ENCODE assay signal across 8 cellular contexts in the genomic region with DNA sequence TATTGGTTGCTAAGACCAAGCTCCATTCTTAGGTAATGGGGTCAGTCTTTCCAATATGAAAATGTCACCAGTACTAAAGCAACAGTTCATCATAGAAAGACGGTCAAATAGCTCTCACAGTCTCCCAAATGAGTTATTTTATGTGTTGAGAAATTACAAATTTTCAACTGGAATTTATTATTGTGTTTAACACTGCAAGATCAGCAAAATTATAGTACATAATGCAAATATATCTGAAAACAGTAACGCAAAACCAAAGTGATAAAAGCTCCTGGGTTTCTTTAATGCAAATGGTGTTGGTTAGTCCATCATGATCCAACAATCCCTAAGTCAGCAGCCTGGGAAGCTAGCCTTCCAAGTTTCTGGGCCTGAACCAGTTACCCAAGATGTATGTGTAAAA.
"Had no signal": no experiment of that assay in that cellular context is flagged by ENCODE, and none has a peak within 500 bp of the region (broad histone marks: within the 10 kb centered on the region; RNA-seq: fewer than 3 reads in every experiment).

No MANE protein-coding gene starts in this region.

- FAIRE-seq: H1, H54, HTR-8/SVneo had no signal

- DNase-seq: H9, HCEC 1CT, KBM-7 had no signal

- H3K4me3 Mint-ChIP-seq: GM23338, H9 had no signal

- H3K4me1 Mint-ChIP-seq: GM23338, H9 had no signal

- H3K9me3 Mint-ChIP-seq: GM23338 had no signal

- H3K27ac ChIP-seq: KMS-11 had no signal

- H3K9ac ChIP-seq: KMS-11 had no signal

- H3K4me3 ChIP-seq: GM23338 had no signal

- H3K4me2 ChIP-seq: GM23338, KMS-11 had no signal

- H3K27ac Mint-ChIP-seq: GM23338, H9 had no signal

- ATAC-seq: GM23338 had no signal

- H2AFZ ChIP-seq: GM23338 had no signal
